In genomic region chr2:120539421-120539936, GRCh38 we compare ENCODE assay signal across 13 cellular contexts.
"Had no signal": no experiment of that assay in that cellular context is flagged by ENCODE, and none has a peak within 500 bp of the region (broad histone marks: within the 10 kb centered on the region; RNA-seq: fewer than 3 reads in every experiment).

No MANE protein-coding gene starts in this region.

- H3K9me3 ChIP-seq: esophagus squamous epithelium, transverse colon had no signal

- H3K36me3 ChIP-seq: esophagus squamous epithelium, transverse colon had no signal

- H3K9me3 Mint-ChIP-seq: activated naive CD4-positive, alpha-beta T cell treated with anti-CD3 and anti-CD28 coated beads, Interleukin-2, amount 50 U/mL, for 24 hours; activated T-cell treated with anti-CD3 and anti-CD28 coated beads, Interleukin-2, amount 50 U/mL, for 24 hours had no signal

- H3K27me3 Mint-ChIP-seq: activated naive CD4-positive, alpha-beta T cell treated with anti-CD3 and anti-CD28 coated beads, Interleukin-2, amount 50 U/mL, for 24 hours had no signal

- H3K27ac Mint-ChIP-seq: activated CD8-positive, alpha-beta memory T cell treated with anti-CD3 and anti-CD28 coated beads, Interleukin-2, amount 10 ng/mL, durations not matched to agents 7 days and 5 days; activated naive CD4-positive, alpha-beta T cell treated with anti-CD3 and anti-CD28 coated beads, Interleukin-2, amount 50 U/mL, for 24 hours; activated T-cell treated with anti-CD3 and anti-CD28 coated beads, Interleukin-2, amount 50 U/mL, for 24 hours; naive B cell had no signal

- DNase-seq: activated CD4-positive, alpha-beta T cell treated with anti-CD3 and anti-CD28 coated beads, Interleukin-2, amount 50 U/mL, for 48 hours; activated CD4-positive, CD25-positive, alpha-beta regulatory T cell treated with anti-CD3 and anti-CD28 coated beads, Interleukin-2, amount 50 U/mL, for 72 hours; activated CD8-positive, alpha-beta memory T cell treated with anti-CD3 and anti-CD28 coated beads, Interleukin-2, amount 10 ng/mL, durations not matched to agents 7 days and 5 days; activated effector memory CD4-positive, alpha-beta T cell treated with Interleukin-2 at 50 U/mL for 16 hours; activated T-cell treated with anti-CD3 and anti-CD28 coated beads, Interleukin-2, amount 50 U/mL, for 24 hours; esophagus squamous epithelium; foreskin keratinocyte; head of caudate nucleus; kidney; midbrain; naive B cell; transverse colon had no signal

- H3K27ac ChIP-seq: foreskin keratinocyte, transverse colon had no signal

- H3K4me1 ChIP-seq: foreskin keratinocyte had no signal

- H3K27me3 ChIP-seq: transverse colon had no signal

- H3K4me1 Mint-ChIP-seq: activated CD8-positive, alpha-beta memory T cell treated with anti-CD3 and anti-CD28 coated beads, Interleukin-2, amount 10 ng/mL, durations not matched to agents 7 days and 5 days; activated naive CD4-positive, alpha-beta T cell treated with anti-CD3 and anti-CD28 coated beads, Interleukin-2, amount 50 U/mL, for 24 hours; naive B cell had no signal

- H3K4me3 ChIP-seq: esophagus squamous epithelium, transverse colon had no signal

- FAIRE-seq: kidney had no signal

- H3K4me3 Mint-ChIP-seq: activated CD8-positive, alpha-beta memory T cell treated with anti-CD3 and anti-CD28 coated beads, Interleukin-2, amount 10 ng/mL, durations not matched to agents 7 days and 5 days; activated naive CD4-positive, alpha-beta T cell treated with anti-CD3 and anti-CD28 coated beads, Interleukin-2, amount 50 U/mL, for 24 hours; activated T-cell treated with anti-CD3 and anti-CD28 coated beads, Interleukin-2, amount 50 U/mL, for 24 hours; naive B cell had no signal

- H3K36me3 Mint-ChIP-seq: activated CD8-positive, alpha-beta memory T cell treated with anti-CD3 and anti-CD28 coated beads, Interleukin-2, amount 10 ng/mL, durations not matched to agents 7 days and 5 days; activated naive CD4-positive, alpha-beta T cell treated with anti-CD3 and anti-CD28 coated beads, Interleukin-2, amount 50 U/mL, for 24 hours; naive B cell had no signal
